Comparison of ENCODE assay signal across 8 cellular contexts in the genomic region with DNA sequence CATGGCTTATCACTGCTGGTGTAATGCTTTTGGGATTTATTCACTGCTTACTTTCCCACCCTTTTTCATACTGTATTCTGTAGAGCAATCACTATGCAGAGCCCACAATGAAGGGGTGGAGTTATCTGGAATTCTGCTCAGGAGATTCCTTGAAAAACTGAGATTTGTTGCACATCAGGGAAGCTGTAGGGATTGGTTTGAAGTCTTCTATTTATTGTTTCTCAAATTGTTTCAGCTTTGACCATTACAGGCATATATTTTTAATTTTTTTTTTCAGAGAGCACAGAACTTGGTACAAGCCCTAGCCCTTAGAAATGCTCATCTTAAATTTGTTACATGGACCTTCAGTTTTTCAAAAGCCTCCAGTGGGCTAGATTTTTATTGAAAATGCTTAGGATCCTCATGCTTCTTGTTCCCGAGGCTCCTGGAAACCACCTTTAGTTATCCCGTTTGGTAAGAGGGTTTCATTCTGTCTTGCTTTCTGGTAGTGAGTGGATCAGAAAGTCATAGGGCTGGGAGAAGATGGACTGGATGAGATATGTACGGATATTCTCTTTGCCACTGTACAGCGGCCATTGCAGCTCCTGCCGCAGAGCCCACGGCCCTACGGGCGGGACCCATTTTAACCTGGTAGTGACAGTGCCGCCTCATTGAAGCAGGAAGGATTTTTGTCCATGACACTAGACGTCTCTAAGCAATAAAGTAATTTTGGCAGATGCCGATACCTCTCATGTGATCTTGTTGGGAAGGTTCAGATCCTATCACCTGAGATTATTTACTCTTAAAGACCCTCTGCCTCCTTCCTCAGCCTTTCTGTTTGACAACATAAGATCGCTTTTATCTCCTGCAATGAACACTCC. TPM values are rescaled to one million over a fixed set of nuclear protein-coding genes. Genes with fewer than 3 reads are reported as not detected.
A peak's percentile ranks its signal among the peaks of the same experiment; 100 is the strongest.
DNase-seq lines count a peak whose midpoint lies in the region; ATAC-seq and TF ChIP-seq lines count a peak whose summit lies in the region.

No MANE protein-coding gene starts in this region.

- H3K79me2 ChIP-seq in OCI-LY3 (ENCODE audit: low read length): no peaks in the 10 kb centered on the region

- intact Hi-C loops in naive thymus-derived CD4-positive, alpha-beta T cell (cut with micrococcal nuclease): loop anchor here (1.0 to 2.0 kb wide), 5 partner anchors 129 to 385 kb away; a partner anchor contains a TSS

- H3K4me3 Mint-ChIP-seq in naive thymus-derived CD4-positive, alpha-beta T cell: peak overlapping the region; percentile 84 to 97 (median 91)

- H3K9me3 ChIP-seq in OCI-LY3 (ENCODE audit: insufficient read depth, low read length): no peaks in the 10 kb centered on the region
- no peaks in the 10 kb centered on the region for H3K9me3 ChIP-seq in naive thymus-derived CD4-positive, alpha-beta T cell (ENCODE audit: control insufficient read depth in 2 of 3, low read length in 3 of 3)

- peak; percentile 12 for ATAC-seq in GM21528 (IDR thresholded peaks at IDR 0.05; ENCODE audit: low FRiP score, unreplicated experiment)
- peak; percentile 54 for ATAC-seq in naive thymus-derived CD4-positive, alpha-beta T cell
- ATAC-seq in GM18502 (IDR thresholded peaks at IDR 0.05; ENCODE audit: poor library complexity, unreplicated experiment): no peak
- ATAC-seq in HG03342 (IDR thresholded peaks at IDR 0.05; ENCODE audit: unreplicated experiment): no peak

- peak overlapping the region; percentile 91 for H3K9ac ChIP-seq in OCI-LY3 (ENCODE audit: low read length)

- no peaks in the 10 kb centered on the region for H3K36me3 ChIP-seq in OCI-LY3 (replicated peaks; ENCODE audit: low read depth, low read length)
- H3K36me3 ChIP-seq in naive thymus-derived CD4-positive, alpha-beta T cell (ENCODE audit: control insufficient read depth in 2 of 3, insufficient read depth in 3 of 3, low read length in 3 of 3): no peaks in the 10 kb centered on the region

- H3K4me1 ChIP-seq in OCI-LY3 (ENCODE audit: low read length): peaks cover 10% of the 10 kb centered on the region; the same call in 1 of the 2 replicates
- peaks cover 7 to 11% of the 10 kb centered on the region in 2 donors for H3K4me1 ChIP-seq in naive thymus-derived CD4-positive, alpha-beta T cell (ENCODE audit: control insufficient read depth in 2 of 2, insufficient read depth in 2 of 2, low read length in 2 of 2)

- peaks cover 0 to 5% (median 0%) of the 10 kb centered on the region in 11 donors for H3K9me3 Mint-ChIP-seq in naive thymus-derived CD4-positive, alpha-beta T cell

- peak overlapping the region; percentile 83 for H3K4me2 ChIP-seq in OCI-LY3 (ENCODE audit: low read length)

- H3K27ac ChIP-seq in OCI-LY3 (ENCODE audit: low read length) (peak overlapping the region; percentile 63), coronary artery (peak overlapping the region; percentile 88 to 89)
- peak overlapping the region; percentile 67 for H3K27ac ChIP-seq in naive thymus-derived CD4-positive, alpha-beta T cell (ENCODE audit: low read depth, low read length)

- no peaks in the 10 kb centered on the region for H4K20me1 ChIP-seq in OCI-LY3 (ENCODE audit: insufficient read depth, low read length)

- CTCF ChIA-PET in AG04449 (lab: Yijun Ruan, JAX): interaction anchor here (0.7 to 4.1 kb wide), 28 partner anchors 9 to 378 kb away, joined by 3 to 37 read pairs (median 4); no protein-coding TSS in a partner anchor
- CTCF ChIA-PET in naive thymus-derived CD4-positive, alpha-beta T cell (lab: Charles Lee): interaction anchor here (0.6 to 2.0 kb wide), 9 partner anchors 12 to 278 kb away, joined by 3 to 21 read pairs (median 4); no protein-coding TSS in a partner anchor

- peak overlapping the region; percentile 68 to 94 (median 84) for H3K27ac Mint-ChIP-seq in naive thymus-derived CD4-positive, alpha-beta T cell

- peak overlapping the region; percentile 100 for H2AFZ ChIP-seq in OCI-LY3 (ENCODE audit: low read depth, low read length)

- DNase-seq in AG04449 (ENCODE audit: low read depth, low spot score) (no peak), coronary artery (ENCODE audit: low spot score) (no peak)
- no peak for DNase-seq in naive thymus-derived CD4-positive, alpha-beta T cell
- no peak for DNase-seq in activated CD8-positive, alpha-beta memory T cell treated with anti-CD3 and anti-CD28 coated beads for 24 hours

- no peaks in the 10 kb centered on the region for H3K36me3 Mint-ChIP-seq in naive thymus-derived CD4-positive, alpha-beta T cell

- POLR2A ChIA-PET in AG04449 (lab: Yijun Ruan, JAX): interaction anchor here (1.5 kb wide), 1 partner anchor 234 kb away, joined by 4 read pairs; no protein-coding TSS in a partner anchor
- POLR2A ChIA-PET in naive thymus-derived CD4-positive, alpha-beta T cell (lab: Charles Lee): interaction anchor here (0.6 to 3.1 kb wide), 7 partner anchors 13 to 375 kb away, joined by 3 to 20 read pairs (median 7); a partner anchor contains a TSS

- H3K27me3 Mint-ChIP-seq in naive thymus-derived CD4-positive, alpha-beta T cell: peaks cover 4 to 48% (median 31%) of the 10 kb centered on the region in 5 donors

- peaks cover 0 to 31% (median 18%) of the 10 kb centered on the region in 7 donors for H3K4me1 Mint-ChIP-seq in naive thymus-derived CD4-positive, alpha-beta T cell

- TF ChIP-seq CTCF in AG04449 (IDR thresholded peaks at IDR 0.05; ENCODE audit: insufficient read depth, low read length, missing control alignments): no peak
- TF ChIP-seq CTCF in OCI-LY3 (IDR thresholded peaks at IDR 0.05; ENCODE audit: low read depth, low read length): no peak
- TF ChIP-seq CTCF in coronary artery (IDR thresholded peaks at IDR 0.05): no peak

- no peaks in the 10 kb centered on the region for H3K27me3 ChIP-seq in OCI-LY3 (ENCODE audit: low read depth, low read length)
- H3K27me3 ChIP-seq in naive thymus-derived CD4-positive, alpha-beta T cell (ENCODE audit: control insufficient read depth in 2 of 2, insufficient read depth in 2 of 2, low read length in 2 of 2): peaks cover 0 to 3% of the 10 kb centered on the region in 2 donors

- H3K4me3 ChIP-seq in AG04449 (ENCODE audit: low read depth, low read length) (peak overlapping the region; percentile 78), OCI-LY3 (ENCODE audit: low read length) (peak overlapping the region; percentile 98), coronary artery (peak overlapping the region; percentile 75)
- peak overlapping the region; percentile 96 for H3K4me3 ChIP-seq in naive thymus-derived CD4-positive, alpha-beta T cell (ENCODE audit: low read length)

RNA-seq across cellular contexts. Expression of a gene that starts 45.3 kb away (rescaled TPM):
- total RNA-seq in naive thymus-derived CD4-positive, alpha-beta T cell: 10 to 100 TPM in 4 of 5 experiments, 1 to 10 TPM in 1; 9.6 to 13.7 (median 12.3) TPM
- polyA plus RNA-seq in naive thymus-derived CD4-positive, alpha-beta T cell: 10 to 100 TPM in 1 of 2 donors, 1 to 10 TPM in 1; 7.0 to 12.6 TPM

Comparison
In these comparisons a context has a peak if more than half of its experiments do, and no peak if none do; other contexts are left out.
1. ATAC-seq: peak in GM21528 (single experiment) and naive thymus-derived CD4-positive, alpha-beta T cell (single experiment); none in GM18502 (single experiment) and HG03342 (single experiment).
2. Peak in every context shown above with its lines, with median percentiles within 50 percentile points of each other: H3K4me3 ChIP-seq and H3K27ac ChIP-seq.